1 cellular context compared by ENCODE assay signal in genomic region chr1:235067396-235068154, GRCh38.
TF ChIP-seq lines count a peak whose summit lies in the region.

No MANE protein-coding gene starts in this region.

TF ChIP-seq in HepG2, 621 proteins besides CTCF, POLR2A, EP300 and RAD21 (continued from another document and continues in another):
- no peak for TF ChIP-seq HMGA1 (CRISPR knock-in tag; conservative IDR thresholded peaks at IDR 0.05)
- no peak for TF ChIP-seq MTERF4 (CRISPR knock-in tag; IDR thresholded peaks at IDR 0.05)
- 0 out of 2 replicates have a peak, but pooled peaks have one; percentile 40 for TF ChIP-seq ERF (CRISPR knock-in tag; IDR thresholded peaks at IDR 0.05)
- TF ChIP-seq TFDP2 (CRISPR knock-in tag; IDR thresholded peaks at IDR 0.05), result no peak
- no peak for TF ChIP-seq MAFG (CRISPR knock-in tag; IDR thresholded peaks at IDR 0.05)
- 0 out of 2 replicates have a peak, but pooled peaks have one; percentile 37 for TF ChIP-seq ZNF251 (CRISPR knock-in tag; IDR thresholded peaks at IDR 0.05)
- no peak for TF ChIP-seq PCBP2 (optimal IDR thresholded peaks at IDR 0.05; ENCODE audit: low read depth, low read length, poor library complexity, severe bottlenecking)
- TF ChIP-seq NCOR1 (IDR thresholded peaks at IDR 0.05; ENCODE audit: borderline replicate concordance, low read length), result no peak
- no peak for TF ChIP-seq KLF15 (CRISPR knock-in tag; IDR thresholded peaks at IDR 0.05; ENCODE audit: borderline replicate concordance)
- TF ChIP-seq SSRP1 (CRISPR knock-in tag; IDR thresholded peaks at IDR 0.05), result peak; percentile 28
- no peak for TF ChIP-seq CREM (IDR thresholded peaks at IDR 0.05)
- no peak for TF ChIP-seq CREM (CRISPR knock-in tag; IDR thresholded peaks at IDR 0.05)
- no peak for TF ChIP-seq CEBPG (CRISPR knock-in tag; IDR thresholded peaks at IDR 0.05)
- peak; percentile 11 for TF ChIP-seq ASH2L (IDR thresholded peaks at IDR 0.05; ENCODE audit: insufficient read length, low read depth, low read length)
- no peak for TF ChIP-seq CREBL2 (CRISPR knock-in tag; IDR thresholded peaks at IDR 0.05; ENCODE audit: borderline replicate concordance)
- TF ChIP-seq ARID4A (CRISPR knock-in tag; IDR thresholded peaks at IDR 0.05; ENCODE audit: borderline replicate concordance), result no peak
- TF ChIP-seq THAP8 (CRISPR knock-in tag; IDR thresholded peaks at IDR 0.05; ENCODE audit: borderline replicate concordance), result no peak
- TF ChIP-seq SAP130 (CRISPR knock-in tag; IDR thresholded peaks at IDR 0.05; ENCODE audit: low read depth), result peak; percentile 27
- TF ChIP-seq NFAT5 (CRISPR knock-in tag; IDR thresholded peaks at IDR 0.05), result 0 out of 2 replicates have a peak, but pooled peaks have one; percentile 28
- TF ChIP-seq ZNF263 (CRISPR knock-in tag; IDR thresholded peaks at IDR 0.05), result peak; percentile 81
- TF ChIP-seq REL (CRISPR knock-in tag; conservative IDR thresholded peaks at IDR 0.05), result no peak
- TF ChIP-seq ZFP90 (CRISPR knock-in tag; IDR thresholded peaks at IDR 0.05; ENCODE audit: borderline replicate concordance), result 0 out of 2 replicates have a peak, but pooled peaks have one; percentile 42
- no peak; the same call in 1 of the 2 replicates for TF ChIP-seq TARDBP (CRISPR knock-in tag; IDR thresholded peaks at IDR 0.05)
- no peak for TF ChIP-seq FUBP1 (CRISPR knock-in tag; IDR thresholded peaks at IDR 0.05; ENCODE audit: borderline replicate concordance)
- TF ChIP-seq ZNF609 (CRISPR knock-in tag; IDR thresholded peaks at IDR 0.05; ENCODE audit: borderline replicate concordance), result 0 out of 2 replicates have a peak, but pooled peaks have one; percentile 34
- TF ChIP-seq ZNF12 (CRISPR knock-in tag; IDR thresholded peaks at IDR 0.05), result 0 out of 2 replicates have a peak, but pooled peaks have one; percentile 42
- peak; percentile 44; the same call in 1 of the 2 replicates for TF ChIP-seq ZBTB38 (CRISPR knock-in tag; IDR thresholded peaks at IDR 0.05)
- TF ChIP-seq THRA (CRISPR knock-in tag; IDR thresholded peaks at IDR 0.05; ENCODE audit: borderline replicate concordance), result no peak
- TF ChIP-seq TBL1XR1 (IDR thresholded peaks at IDR 0.05; ENCODE audit: borderline replicate concordance, low read length, partially characterized antibody), result no peak
- TF ChIP-seq MEF2D (CRISPR knock-in tag; IDR thresholded peaks at IDR 0.05), result no peak
- no peak for TF ChIP-seq NCOA2 (CRISPR knock-in tag; IDR thresholded peaks at IDR 0.05)
- TF ChIP-seq GATAD2A (CRISPR knock-in tag; IDR thresholded peaks at IDR 0.05), result peak; percentile 46; the same call in 1 of the 2 replicates
- no peak for TF ChIP-seq SMAD3 (CRISPR knock-in tag; IDR thresholded peaks at IDR 0.05)
- 0 out of 2 replicates have a peak, but pooled peaks have one; percentile 51 for TF ChIP-seq GTF3A (CRISPR knock-in tag; conservative IDR thresholded peaks at IDR 0.05)
- no peak for TF ChIP-seq PHF20 (CRISPR knock-in tag; IDR thresholded peaks at IDR 0.05)
- no peak for TF ChIP-seq ATF7-NPFF (CRISPR knock-in tag; IDR thresholded peaks at IDR 0.05; ENCODE audit: low read depth)
- no peak for TF ChIP-seq ZC3H4 (CRISPR knock-in tag; IDR thresholded peaks at IDR 0.05; ENCODE audit: borderline replicate concordance)
- no peak for TF ChIP-seq HDAC1 (CRISPR knock-in tag; IDR thresholded peaks at IDR 0.05)
- TF ChIP-seq NFE2 (CRISPR knock-in tag; IDR thresholded peaks at IDR 0.05), result no peak
- TF ChIP-seq SMYD3 (CRISPR knock-in tag; IDR thresholded peaks at IDR 0.05), result no peak
- no peak for TF ChIP-seq SCMH1 (CRISPR knock-in tag; IDR thresholded peaks at IDR 0.05; ENCODE audit: borderline replicate concordance)
- TF ChIP-seq HNRNPUL1 (IDR thresholded peaks at IDR 0.05; ENCODE audit: low read depth, low read length), result no peak
